In genomic region chr1:99004270-99005141, GRCh38 we compare ENCODE assay signal across 8 cellular contexts. TPM values are rescaled to one million over a fixed set of nuclear protein-coding genes. Genes with fewer than 3 reads are reported as not detected.
DNase-seq lines count a peak whose midpoint lies in the region; ATAC-seq lines count a peak whose summit lies in the region.

TSS of gene PLPPR5 (minus strand) at chr1:99004861. CDS start at chr1:99004671, 190 bp downstream.

- intact Hi-C loops in left cardiac atrium (cut with DNase I), result no loop called here

- peak in 2 of 3 donors; percentile 19 for DNase-seq in CD4-positive, CD25-positive, alpha-beta regulatory T cell
- peak; percentile 56 for DNase-seq in HuH-7 (ENCODE audit: low spot score)
- DNase-seq in activated effector memory CD4-positive, alpha-beta T cell treated with anti-CD3 and anti-CD28 coated beads, Interleukin-2, amount 50 U/mL, for 16 hours, result peak; percentile 64
- no peak for DNase-seq in left cardiac atrium
- peak; percentile 84 for DNase-seq in retina
- DNase-seq in NCI-H2029 (lab: John Stamatoyannopoulos, UW), result no peak

- peak within 1 kb of the TSS in 3 of 4 donors; percentile 70 to 80 (median 71) for H3K4me3 Mint-ChIP-seq in CD4-positive, CD25-positive, alpha-beta regulatory T cell

- H3K4me1 ChIP-seq in CD4-positive, CD25-positive, alpha-beta regulatory T cell (ENCODE audit: control insufficient read depth, insufficient read depth, low read length, poor library complexity, severe bottlenecking), result peaks cover 8% of the 10 kb centered on the region

- H3K36me3 Mint-ChIP-seq in CD4-positive, CD25-positive, alpha-beta regulatory T cell, result no peaks in the 10 kb centered on the region

- peaks cover 0 to 10% (median under 1%) of the 10 kb centered on the region in 4 donors for H3K4me1 Mint-ChIP-seq in CD4-positive, CD25-positive, alpha-beta regulatory T cell

- no peaks in the 10 kb centered on the region for H3K36me3 ChIP-seq in CD4-positive, CD25-positive, alpha-beta regulatory T cell (ENCODE audit: control insufficient read depth, insufficient read depth, low read length)

- peaks cover 0 to 6% (median 0%) of the 10 kb centered on the region in 7 donors for H3K9me3 Mint-ChIP-seq in CD4-positive, CD25-positive, alpha-beta regulatory T cell

- no peak within 1 kb of the TSS for H3K4me3 ChIP-seq in CD4-positive, CD25-positive, alpha-beta regulatory T cell (ENCODE audit: low read depth, low read length)

- peak; percentile 25 to 53 for ATAC-seq in CD4-positive, CD25-positive, alpha-beta regulatory T cell (ENCODE audit: low read depth in 2 of 2)
- ATAC-seq in left cardiac atrium (peak; percentile 27 to 44), HG02970 (IDR thresholded peaks at IDR 0.05; ENCODE audit: low FRiP score, unreplicated experiment) (no peak), GM21390 (IDR thresholded peaks at IDR 0.05; ENCODE audit: unreplicated experiment) (no peak)

- peaks cover 29% of the 10 kb centered on the region for H3K27me3 ChIP-seq in CD4-positive, CD25-positive, alpha-beta regulatory T cell (ENCODE audit: control insufficient read depth, insufficient read depth, low read length)

- no peak within 1 kb of the TSS for H3K27ac Mint-ChIP-seq in CD4-positive, CD25-positive, alpha-beta regulatory T cell

- no peak within 1 kb of the TSS for H3K27ac ChIP-seq in CD4-positive, CD25-positive, alpha-beta regulatory T cell (ENCODE audit: insufficient read depth, low read length, poor library complexity, severe bottlenecking)

- peaks cover 56% of the 10 kb centered on the region for H3K27me3 Mint-ChIP-seq in CD4-positive, CD25-positive, alpha-beta regulatory T cell

- no peaks in the 10 kb centered on the region for H3K9me3 ChIP-seq in CD4-positive, CD25-positive, alpha-beta regulatory T cell (ENCODE audit: control insufficient read depth in 2 of 2, low read length in 2 of 2)

RNA-seq across cellular contexts. Expression of gene PLPPR5, which starts in this region (rescaled TPM):
- not detected for total RNA-seq in CD4-positive, CD25-positive, alpha-beta regulatory T cell
- polyA plus RNA-seq in CD4-positive, CD25-positive, alpha-beta regulatory T cell, result not detected
- not detected for total RNA-seq in left cardiac atrium

Comparison
In these comparisons a context has a peak if more than half of its experiments do, and no peak if none do; other contexts are left out.
1. Peak in DNase-seq and ATAC-seq in CD4-positive, CD25-positive, alpha-beta regulatory T cell; RNA of the gene not detected or under 1 TPM.
2. Peak in ATAC-seq in left cardiac atrium; RNA of the gene not detected or under 1 TPM.
3. DNase-seq: peak in HuH-7 (single experiment), activated effector memory CD4-positive, alpha-beta T cell treated with anti-CD3 and anti-CD28 coated beads, Interleukin-2, amount 50 U/mL, for 16 hours (single experiment) and retina (single experiment); none in left cardiac atrium (single experiment) and NCI-H2029 (single experiment).